Comparison of ENCODE assay signal across 8 cellular contexts in the genomic region with DNA sequence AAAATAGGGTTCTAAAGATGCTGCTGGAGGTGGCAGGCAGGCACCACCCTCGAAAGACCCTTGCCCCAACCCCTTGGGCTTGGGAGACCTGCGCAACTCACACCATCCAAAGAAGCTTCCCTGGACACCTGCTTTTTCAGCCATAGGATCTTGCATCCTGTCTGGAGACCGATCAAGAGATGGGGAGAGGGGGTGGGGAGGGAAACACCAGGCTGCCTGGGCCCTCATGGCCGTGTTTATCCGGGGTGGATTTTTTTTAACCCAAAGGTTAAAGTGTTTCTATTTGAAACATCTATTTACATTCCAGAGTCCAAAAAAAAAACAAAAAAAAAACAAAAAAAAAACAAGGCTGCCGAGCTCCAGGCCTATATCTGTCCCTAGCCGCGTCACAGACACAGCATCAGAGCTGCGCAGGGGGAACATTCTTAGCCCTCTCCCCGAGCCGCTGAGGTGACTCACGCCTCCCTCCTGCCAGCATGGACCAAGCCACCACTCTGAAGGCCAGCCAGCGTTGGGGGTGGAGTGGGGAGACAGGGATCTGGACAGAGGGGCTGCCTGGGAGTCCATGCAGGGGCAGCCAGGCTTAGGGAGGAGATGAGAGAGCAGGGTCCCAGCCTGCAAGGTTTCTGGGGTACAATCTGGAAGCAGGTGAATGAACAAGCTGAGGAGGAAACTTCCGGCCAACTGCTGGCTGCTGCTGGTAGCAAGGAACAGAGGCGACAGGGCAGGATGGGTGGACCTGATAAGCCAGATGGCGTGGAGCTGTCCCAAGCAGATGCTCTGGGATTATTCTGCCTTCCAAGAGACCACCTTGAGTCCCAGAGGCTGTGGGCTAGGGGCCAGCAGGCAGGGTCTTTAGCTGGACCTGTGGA. TPM values are rescaled to one million over a fixed set of nuclear protein-coding genes. Genes with fewer than 3 reads are reported as not detected.
DNase-seq lines count a peak whose midpoint lies in the region; ATAC-seq and TF ChIP-seq lines count a peak whose summit lies in the region.

No MANE protein-coding gene starts in this region.

- H2AFZ ChIP-seq in neuronal stem cell (ENCODE audit: low read length): no peak overlapping the region

- H2BK120ac ChIP-seq in neuronal stem cell (ENCODE audit: low read depth, low read length): no peak overlapping the region

- no peak overlapping the region for H3K4me2 ChIP-seq in neuronal stem cell (ENCODE audit: insufficient read depth, low read length, poor library complexity, severe bottlenecking)

- H2AK5ac ChIP-seq in neuronal stem cell (ENCODE audit: low read depth, low read length): no peak overlapping the region

- peaks cover 23 to 24% of the 10 kb centered on the region in 2 donors for H3K4me1 ChIP-seq in neuronal stem cell (ENCODE audit: control insufficient read depth in 2 of 2, insufficient read depth in 1 of 2, low read depth in 1 of 2, low read length in 2 of 2)

- H3K4ac ChIP-seq in neuronal stem cell (ENCODE audit: low read length): no peak overlapping the region

- peaks cover 5% of the 10 kb centered on the region for H3K79me1 ChIP-seq in neuronal stem cell (ENCODE audit: low read depth, low read length)

- H2BK15ac ChIP-seq in neuronal stem cell (ENCODE audit: low read length): no peak overlapping the region

- no peaks in the 10 kb centered on the region for H3K9me3 ChIP-seq in neuronal stem cell (replicated peaks in 1 of 2; ENCODE audit: control insufficient read depth in 2 of 2, insufficient read depth in 1 of 2, low read depth in 1 of 2, low read length in 2 of 2)

- no peak overlapping the region for H3K27ac ChIP-seq in neuronal stem cell (replicated peaks; ENCODE audit: low read length)

- peak overlapping the region; percentile 33 for H3K9ac ChIP-seq in neuronal stem cell (ENCODE audit: low read depth, low read length, poor library complexity)

- no CpG with 5 or more reads among the region's 16 CpGs for WGBS in neuronal stem cell (ENCODE audit: extremely low coverage in 2 of 2, insufficient read length in 2 of 2, insufficient replicate concordance in 1 of 2), 2 donors

- no peak for TF ChIP-seq CTCF in AG09319 (IDR thresholded peaks at IDR 0.05; ENCODE audit: low read depth, low read length)

- peak overlapping the region; percentile 40 for H3K18ac ChIP-seq in neuronal stem cell (ENCODE audit: low read length)

- H3K4me3 ChIP-seq in neuronal stem cell (ENCODE audit: low read length in 2 of 2): no peak overlapping the region

- peak overlapping the region; percentile 90 for H3K23ac ChIP-seq in neuronal stem cell (ENCODE audit: low read depth, low read length, poor library complexity)

- H2BK12ac ChIP-seq in neuronal stem cell (ENCODE audit: low read length): no peak overlapping the region

- ATAC-seq in HG03378 (IDR thresholded peaks at IDR 0.05; ENCODE audit: unreplicated experiment) (no peak), HG02938 (IDR thresholded peaks at IDR 0.05; ENCODE audit: unreplicated experiment) (no peak)

- no peak overlapping the region for H3K14ac ChIP-seq in neuronal stem cell (ENCODE audit: low read length)

- H3K36me3 ChIP-seq in neuronal stem cell (replicated peaks in 1 of 2; ENCODE audit: control insufficient read depth in 2 of 2, insufficient read depth in 2 of 2, low read length in 2 of 2): peaks cover 0 to 3% of the 10 kb centered on the region in 2 donors

- H4K8ac ChIP-seq in neuronal stem cell (ENCODE audit: low read depth, low read length): no peak overlapping the region

- peak overlapping the region; percentile 21 for H2BK5ac ChIP-seq in neuronal stem cell (ENCODE audit: low read length)

- H4K91ac ChIP-seq in neuronal stem cell (ENCODE audit: low read depth, low read length, poor library complexity): no peak overlapping the region

- DNase-seq in AG09319 (ENCODE audit: extremely low read depth, low read depth) (peak; percentile 90), OCI-M1 (lab: John Stamatoyannopoulos, UW) (peak; percentile 40), fibroblast of gingiva (ENCODE audit: low read depth) (peak; percentile 98), neuronal stem cell (ENCODE audit: low spot score) (no peak), hippocampal formation (lab: John Stamatoyannopoulos, UW) (no peak), NCI-H1436 treated with DMSO at 0.1 percent for 48 hours (lab: John Stamatoyannopoulos, UW) (no peak)

- H3K27me3 ChIP-seq in neuronal stem cell (ENCODE audit: control insufficient read depth in 3 of 3, insufficient read depth in 3 of 3, low read depth in 1 of 3, low read length in 3 of 3): no peaks in the 10 kb centered on the region

RNA-seq across cellular contexts. Expression of gene HDAC5, which starts 14.8 kb away (rescaled TPM):
- polyA plus RNA-seq in neuronal stem cell (2013, experiment 1 of 2): 43.3 TPM
- 44.0 TPM for polyA plus RNA-seq in neuronal stem cell (2013, experiment 2 of 2)

RNA-seq across cellular contexts. Expression of gene HROB, which starts 33.1 kb away (rescaled TPM):
- 7.6 TPM for polyA plus RNA-seq in neuronal stem cell (2013, experiment 1 of 2)
- 7.8 TPM for polyA plus RNA-seq in neuronal stem cell (2013, experiment 2 of 2)

RNA-seq across cellular contexts. Expression of gene G6PC3, which starts 38.1 kb away (rescaled TPM):
- 126 TPM for polyA plus RNA-seq in neuronal stem cell (2013, experiment 1 of 2)
- 131 TPM for polyA plus RNA-seq in neuronal stem cell (2013, experiment 2 of 2)

RNA-seq across cellular contexts. Expression of gene LSM12, which starts 42.2 kb away (rescaled TPM):
- 88.7 TPM for polyA plus RNA-seq in neuronal stem cell (2013, experiment 1 of 2)
- polyA plus RNA-seq in neuronal stem cell (2013, experiment 2 of 2): 90.7 TPM

Comparison
In these comparisons a context has a peak if more than half of its experiments do, and no peak if none do; other contexts are left out.
1. DNase-seq: peak in AG09319 (single experiment), OCI-M1 (single experiment) and fibroblast of gingiva (single experiment); none in neuronal stem cell (single experiment), hippocampal formation (0 of 2) and NCI-H1436 treated with DMSO at 0.1 percent for 48 hours (single experiment).